Comparison of ENCODE assay signal across 18 cellular contexts in genomic region chr13:104450006-104450405, GRCh38.
DNase-seq lines count a peak whose midpoint lies in the region; TF ChIP-seq lines count a peak whose summit lies in the region.
"Had no signal": no experiment of that assay in that cellular context is flagged by ENCODE, and none has a peak within 500 bp of the region (broad histone marks: within the 10 kb centered on the region; RNA-seq: fewer than 3 reads in every experiment).

No MANE protein-coding gene starts in this region.

- BruUV-seq in mammary epithelial cell (replicated peaks; lab: Mats Ljungman, UMichigan) = no TSS peak
- no TSS peak for BruUV-seq in MCF 10A (replicated peaks; lab: Mats Ljungman, UMichigan)

- H3K9ac ChIP-seq in mammary epithelial cell (ENCODE audit: insufficient read depth, low read length) = no peak overlapping the region
- H3K9ac ChIP-seq: BLaER1 treated with 17β-estradiol and CSF1 and Interleukin-3, amounts not matched to agents 10 nM and 100 nM had no signal

- H3K4me3 ChIP-seq in mammary epithelial cell (replicated peaks in 1 of 3; ENCODE audit: insufficient read depth in 1 of 3, low read depth in 2 of 3, low read length in 3 of 3) = no peak overlapping the region
- H3K4me3 ChIP-seq: A549; BLaER1 treated with 17β-estradiol and CSF1 and Interleukin-3, amounts not matched to agents 10 nM and 100 nM had no signal

- TF ChIP-seq CTCF in mammary epithelial cell (conservative IDR thresholded peaks at IDR 0.05 in 1 of 2, IDR thresholded peaks at IDR 0.05 in 1 of 2; ENCODE audit: extremely low read depth in 1 of 2, insufficient read depth in 1 of 2, low read depth in 1 of 2, low read length in 2 of 2) (no peak), MCF 10A (IDR thresholded peaks at IDR 0.05; ENCODE audit: unreplicated experiment) (no peak)

- no peak overlapping the region for H3K27ac ChIP-seq in mammary epithelial cell (ENCODE audit: insufficient read depth, low read depth, low read length)
- H3K27ac ChIP-seq: 22Rv1; A549; BLaER1 treated with 17β-estradiol and CSF1 and Interleukin-3, amounts not matched to agents 10 nM and 100 nM; C4-2B had no signal

- H4K20me1 ChIP-seq in mammary epithelial cell (ENCODE audit: insufficient read depth, low read length) = no peaks in the 10 kb centered on the region
- H4K20me1 ChIP-seq: BLaER1 treated with 17β-estradiol and CSF1 and Interleukin-3, amounts not matched to agents 10 nM and 100 nM had no signal

- CTCF ChIA-PET in mammary epithelial cell (lab: Charles Lee; ENCODE audit: low non-redundant PET) (no interaction called here), MCF 10A (lab: Yijun Ruan, JAX) (no interaction called here)

- no peaks in the 10 kb centered on the region for H3K9me3 ChIP-seq in mammary epithelial cell (replicated peaks; ENCODE audit: insufficient read depth, low read length)
- H3K9me3 ChIP-seq: A549, Caco-2 had no signal

- no peaks in the 10 kb centered on the region for H3K79me2 ChIP-seq in mammary epithelial cell (ENCODE audit: insufficient read depth, low read length)

- no peaks in the 10 kb centered on the region for H3K36me3 Mint-ChIP-seq in MCF 10A (ENCODE audit: insufficient read depth, unreplicated experiment)
- H3K36me3 Mint-ChIP-seq: CD8-positive, alpha-beta T cell had no signal

- no peaks in the 10 kb centered on the region for H3K4me1 ChIP-seq in mammary epithelial cell (ENCODE audit: insufficient read depth, low read length)
- H3K4me1 ChIP-seq: A549; BLaER1 treated with 17β-estradiol and CSF1 and Interleukin-3, amounts not matched to agents 10 nM and 100 nM; Caco-2 had no signal

- dilution Hi-C loops in mammary epithelial cell (cut with HindIII; ENCODE audit: low sequenced_read_pairs) = no loop called here

- DNase-seq in mammary epithelial cell = peak; percentile 2
- no peak for DNase-seq in MCF 10A (ENCODE audit: unreplicated experiment)
- peak; percentile 26 for DNase-seq in SK-MEL-5 (ENCODE audit: low read depth, low spot score)
- peak; percentile 84 for DNase-seq in renal cortical epithelial cell (ENCODE audit: low read depth)
- no peak for DNase-seq in NCI-H524 treated with DMSO at 0.1 percent for 48 hours (lab: John Stamatoyannopoulos, UW)
- DNase-seq in COLO668 (lab: John Stamatoyannopoulos, UW; ENCODE audit: unreplicated experiment) = no peak
- DNase-seq: AML-193; Caco-2; Calu3; CD4-positive, alpha-beta T cell; CD8-positive, alpha-beta T cell; DMS79 treated with DMSO at 0.1 percent for 48 hours; GF-D8 had no signal

- 53% methylated on average over 2 of the region's 2 CpGs for WGBS in mammary epithelial cell (ENCODE audit: low coverage, missing lambda C conversion rate)

- in situ Hi-C loops in mammary epithelial cell (cut with MboI; ENCODE audit: low sequenced_read_pairs in 2 of 2) = no loop called here
- in situ Hi-C loops in SK-MEL-5 (cut with HindIII; ENCODE audit: low pct_unique_long_range_greater_than_20kb, low sequenced_read_pairs) = no loop called here

- H2AFZ ChIP-seq in mammary epithelial cell (ENCODE audit: low read depth, low read length) = no peak overlapping the region

- POLR2A ChIA-PET in MCF 10A (lab: Yijun Ruan, JAX) = no interaction called here

- H3K27me3 ChIP-seq in mammary epithelial cell (ENCODE audit: insufficient read depth, low read length) = no peaks in the 10 kb centered on the region
- H3K27me3 ChIP-seq: BLaER1 treated with 17β-estradiol and CSF1 and Interleukin-3, amounts not matched to agents 10 nM and 100 nM had no signal

- no peak overlapping the region for H3K4me3 Mint-ChIP-seq in MCF 10A (ENCODE audit: unreplicated experiment)
- H3K4me3 Mint-ChIP-seq: B cell; CD4-positive, alpha-beta T cell; CD8-positive, alpha-beta T cell had no signal

- no peak overlapping the region for H3K27ac Mint-ChIP-seq in MCF 10A (ENCODE audit: low read depth, unreplicated experiment)
- H3K27ac Mint-ChIP-seq: B cell; CD4-positive, alpha-beta T cell; CD8-positive, alpha-beta T cell had no signal

- no peaks in the 10 kb centered on the region for H3K36me3 ChIP-seq in mammary epithelial cell (ENCODE audit: insufficient read depth, low read length)
- H3K36me3 ChIP-seq: BLaER1 treated with 17β-estradiol and CSF1 and Interleukin-3, amounts not matched to agents 10 nM and 100 nM had no signal

- H3K4me2 ChIP-seq in mammary epithelial cell (ENCODE audit: insufficient read depth, low read depth, low read length) = no peak overlapping the region
- H3K4me2 ChIP-seq: A549; BLaER1 treated with 17β-estradiol and CSF1 and Interleukin-3, amounts not matched to agents 10 nM and 100 nM had no signal

- H3K27me3 Mint-ChIP-seq in MCF 10A (ENCODE audit: insufficient read depth, unreplicated experiment) = no peaks in the 10 kb centered on the region
- H3K27me3 Mint-ChIP-seq: B cell; CD4-positive, alpha-beta T cell had no signal

- intact Hi-C loops in mammary epithelial cell (cut with micrococcal nuclease) = no loop called here
- intact Hi-C loops in MCF 10A (cut with micrococcal nuclease) = no loop called here

- H3K9me3 Mint-ChIP-seq in MCF 10A (ENCODE audit: unreplicated experiment) = peaks cover 17% of the 10 kb centered on the region

- no peaks in the 10 kb centered on the region for H3K4me1 Mint-ChIP-seq in MCF 10A (ENCODE audit: insufficient read depth, unreplicated experiment)
- H3K4me1 Mint-ChIP-seq: B cell had no signal

Comparison
In these comparisons a context has a peak if more than half of its experiments do, and no peak if none do; other contexts are left out.
1. DNase-seq: peak in mammary epithelial cell (single experiment), SK-MEL-5 (single experiment) and renal cortical epithelial cell (single experiment); none in MCF 10A (single experiment), NCI-H524 treated with DMSO at 0.1 percent for 48 hours (single experiment) and COLO668 (single experiment).